9 cellular contexts compared by ENCODE assay signal in the genomic region with DNA sequence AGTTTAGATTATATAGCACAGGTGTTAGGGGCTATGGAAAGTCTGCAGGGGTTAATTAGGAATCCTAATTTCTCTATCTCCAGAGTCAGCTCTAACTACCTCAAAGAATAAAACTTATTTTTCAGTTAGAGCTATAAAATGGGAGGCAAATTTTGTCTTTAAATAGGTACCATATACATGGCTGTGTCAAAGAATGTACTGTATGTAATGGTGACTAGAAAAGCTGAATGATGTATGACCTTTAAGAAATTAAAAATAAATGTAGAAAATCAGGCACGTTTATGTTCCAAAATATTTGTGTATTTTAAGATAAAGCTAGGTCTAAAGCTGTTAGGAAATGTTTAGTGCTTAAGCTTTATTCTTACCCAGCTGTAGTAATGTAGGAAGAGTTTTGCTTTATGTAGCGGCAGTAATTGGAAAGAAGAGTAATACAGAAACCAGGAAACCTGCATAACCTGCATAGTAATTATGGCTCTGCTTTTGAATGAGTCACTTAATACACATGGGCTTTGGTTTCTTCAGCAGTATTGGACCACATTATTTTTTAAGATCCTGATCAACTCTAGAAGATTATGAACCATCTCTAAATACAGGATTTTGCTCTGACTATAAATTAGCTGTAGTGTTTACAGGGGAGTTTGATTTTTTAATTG.
A peak's percentile ranks its signal among the peaks of the same experiment; 100 is the strongest.
DNase-seq lines count a peak whose midpoint lies in the region; ATAC-seq, FAIRE-seq and TF ChIP-seq lines count a peak whose summit lies in the region.
"Had no signal": no experiment of that assay in that cellular context is flagged by ENCODE, and none has a peak within 500 bp of the region (broad histone marks: within the 10 kb centered on the region; RNA-seq: fewer than 3 reads in every experiment).

No MANE protein-coding gene starts in this region.

- peak overlapping the region; percentile 17 for H3K4me3 ChIP-seq in CD4-positive, CD25-positive, alpha-beta regulatory T cell (ENCODE audit: low read depth, low read length)
- no peak overlapping the region for H3K4me3 ChIP-seq in GM12878
- H3K4me3 ChIP-seq: SJSA1 had no signal

- FAIRE-seq in GM12878 (lab: Jason Lieb, UNC), result no peak

- SMC1A ChIA-PET in GM12878 (lab: Charles Lee; ENCODE audit: uncharacterized antibody, unreplicated experiment), result interaction anchor here (0.7 to 2.3 kb wide), 9 partner anchors 10 to 228 kb away, joined by 3 to 13 read pairs (median 4); no protein-coding TSS in a partner anchor

- BruUV-seq in GM12878 (replicated peaks; lab: Mats Ljungman, UMichigan), result no TSS peak

- no peaks in the 10 kb centered on the region; the same call in none of the 2 replicates for H3K79me2 ChIP-seq in GM12878 (ENCODE audit: control insufficient read depth, insufficient read depth, low read length)

- no peaks in the 10 kb centered on the region for H3K9me3 ChIP-seq in CD4-positive, CD25-positive, alpha-beta regulatory T cell (ENCODE audit: control insufficient read depth in 2 of 2, low read length in 2 of 2)
- no peaks in the 10 kb centered on the region for H3K9me3 ChIP-seq in GM12878 (replicated peaks; ENCODE audit: control insufficient read depth, insufficient read depth, low read length)
- H3K9me3 ChIP-seq: SJSA1 had no signal

- no peak overlapping the region for H3K9ac ChIP-seq in GM12878 (ENCODE audit: control insufficient read depth, insufficient read depth, low read length)

- H4K20me1 ChIP-seq in GM12878 (ENCODE audit: control insufficient read depth, insufficient read depth), result no peaks in the 10 kb centered on the region

- peaks cover 21% of the 10 kb centered on the region for H3K36me3 Mint-ChIP-seq in CD4-positive, CD25-positive, alpha-beta regulatory T cell

- POLR2A ChIA-PET in GM12878 (lab: Charles Lee), result interaction anchor here (1.5 kb wide), 1 partner anchor 15 kb away, joined by 4 read pairs; no protein-coding TSS in a partner anchor

- RAD21 ChIA-PET in GM12878 (lab: Charles Lee; ENCODE audit: unreplicated experiment), result interaction anchor here (0.5 to 5.5 kb wide), 4 partner anchors 33 to 133 kb away, joined by 3 to 44 read pairs (median 4); no protein-coding TSS in a partner anchor

- TF ChIP-seq RAD21 in GM12878 (IDR thresholded peaks at IDR 0.05; ENCODE audit: insufficient read depth, low read depth, low read length), result no peak

- H3K27ac Mint-ChIP-seq in CD4-positive, CD25-positive, alpha-beta regulatory T cell, result peak overlapping the region; percentile 8 to 93 (median 34)

- H3K27me3 ChIP-seq in CD4-positive, CD25-positive, alpha-beta regulatory T cell (ENCODE audit: control insufficient read depth, insufficient read depth, low read length), result no peaks in the 10 kb centered on the region
- no peaks in the 10 kb centered on the region for H3K27me3 ChIP-seq in GM12878 (replicated peaks in 1 of 2; ENCODE audit: control insufficient read depth in 2 of 2, insufficient read depth in 2 of 2, low read length in 1 of 2)
- H3K27me3 ChIP-seq: SJSA1 had no signal

- peaks cover 75% of the 10 kb centered on the region for H3K36me3 ChIP-seq in CD4-positive, CD25-positive, alpha-beta regulatory T cell (ENCODE audit: control insufficient read depth, insufficient read depth, low read length)
- H3K36me3 ChIP-seq in GM12878 (ENCODE audit: control insufficient read depth in 2 of 2, insufficient read depth in 2 of 2, low read length in 1 of 2), result peaks cover 0 to 26% of the 10 kb centered on the region in 2 experiments; a peak in 3 of 4 replicates

- no peak for TF ChIP-seq CTCF in GM12878 (IDR thresholded peaks at IDR 0.05 in 2 of 3, conservative IDR thresholded peaks at IDR 0.05 in 1 of 3; ENCODE audit: control insufficient read depth in 2 of 3, extremely low read depth in 1 of 3, insufficient read depth in 1 of 3, low read depth in 3 of 3, low read length in 3 of 3)

- peaks cover 7% of the 10 kb centered on the region for H3K4me1 ChIP-seq in CD4-positive, CD25-positive, alpha-beta regulatory T cell (ENCODE audit: control insufficient read depth, insufficient read depth, low read length, poor library complexity, severe bottlenecking)
- peaks cover 26% of the 10 kb centered on the region; the same call in 1 of the 2 replicates for H3K4me1 ChIP-seq in GM12878 (ENCODE audit: control insufficient read depth, insufficient read depth, low read length)

- in situ Hi-C loops in GM12878 (cut with MboI), result loop anchor here (25.0 kb wide), 1 partner anchor 1762 kb away; a partner anchor contains a TSS

- CTCF ChIA-PET in GM12878 (lab: Yijun Ruan, JAX), result interaction anchor here (0.7 to 2.5 kb wide), 9 partner anchors 11 to 1073 kb away, joined by 3 to 10 read pairs (median 4); no protein-coding TSS in a partner anchor

- peaks cover 40 to 62% (median 48%) of the 10 kb centered on the region in 4 donors for H3K4me1 Mint-ChIP-seq in CD4-positive, CD25-positive, alpha-beta regulatory T cell

- ATAC-seq in CD4-positive, CD25-positive, alpha-beta regulatory T cell (ENCODE audit: low read depth in 2 of 2), result peak; percentile 51 to 63
- ATAC-seq in GM19351 (IDR thresholded peaks at IDR 0.05; ENCODE audit: unreplicated experiment) (peak; percentile 68), HG03175 (IDR thresholded peaks at IDR 0.05; ENCODE audit: unreplicated experiment) (peak; percentile 56), GM12878 (peak; percentile 81), GM21528 (IDR thresholded peaks at IDR 0.05; ENCODE audit: low FRiP score, unreplicated experiment) (no peak)

- TF ChIP-seq POLR2A in GM12878 (IDR thresholded peaks at IDR 0.05; ENCODE audit: low read depth, low read length), result no peak

- H2AFZ ChIP-seq in GM12878 (ENCODE audit: control insufficient read depth, low read depth, low read length), result no peak overlapping the region

- H3K9me3 Mint-ChIP-seq in CD4-positive, CD25-positive, alpha-beta regulatory T cell, result no peaks in the 10 kb centered on the region

- TF ChIP-seq EP300 in GM12878 (IDR thresholded peaks at IDR 0.05; ENCODE audit: borderline replicate concordance in 1 of 2, control insufficient read depth in 1 of 2, low read depth in 2 of 2, low read length in 2 of 2), result 0 out of 4 replicates have a peak, but pooled peaks of 1 of the 2 experiments have one; percentile 34

- intact Hi-C loops in GM12878 (cut with micrococcal nuclease; ENCODE audit: unreplicated experiment), result no loop called here

- H3K27me3 Mint-ChIP-seq in CD4-positive, CD25-positive, alpha-beta regulatory T cell, result no peaks in the 10 kb centered on the region

- no peak overlapping the region for H3K4me2 ChIP-seq in GM12878 (ENCODE audit: control insufficient read depth, insufficient read depth)

- DNase-seq in CD4-positive, CD25-positive, alpha-beta regulatory T cell, result peak in 1 of 3 donors; percentile 38
- no peak for DNase-seq in GM12878 (ENCODE audit: low read depth, low spot score)
- DNase-seq in amniotic stem cell (lab: John Stamatoyannopoulos, UW), result no peak
- DNase-seq in Kasumi-1 (lab: John Stamatoyannopoulos, UW), result no peak
- no peak for DNase-seq in stimulated activated naive CD4-positive, alpha-beta T cell treated with Interleukin-2 at 50 U/mL for 16 hours (lab: John Stamatoyannopoulos, UW)

- WGBS in GM12878 (ENCODE audit: insufficient coverage, insufficient replicate concordance, low lambda C conversion rate, missing lambda C conversion rate), result 25% methylated on average over 2 of the region's 2 CpGs

- H3K4me3 Mint-ChIP-seq in CD4-positive, CD25-positive, alpha-beta regulatory T cell, result peak overlapping the region in 1 of 4 donors; percentile 52

- no peak overlapping the region for H3K27ac ChIP-seq in CD4-positive, CD25-positive, alpha-beta regulatory T cell (ENCODE audit: insufficient read depth, low read length, poor library complexity, severe bottlenecking)
- H3K27ac ChIP-seq in GM12878 (ENCODE audit: control insufficient read depth, insufficient read depth), result no peak overlapping the region
- H3K27ac ChIP-seq: SJSA1 had no signal

TF ChIP-seq in GM12878, 131 proteins besides CTCF, POLR2A, EP300 and RAD21 (continues in another document):
- TF ChIP-seq YBX1 (IDR thresholded peaks at IDR 0.05), result no peak
- no peak for TF ChIP-seq MTA3 (IDR thresholded peaks at IDR 0.05; ENCODE audit: borderline replicate concordance, low read length)
- TF ChIP-seq NFIC (IDR thresholded peaks at IDR 0.05; ENCODE audit: low read depth, low read length), result 0 out of 2 replicates have a peak, but pooled peaks have one; percentile 24
- TF ChIP-seq IKZF1 (conservative IDR thresholded peaks at IDR 0.05), result peak; percentile 27; the same call in 1 of the 2 replicates
- TF ChIP-seq, protein P1, sequence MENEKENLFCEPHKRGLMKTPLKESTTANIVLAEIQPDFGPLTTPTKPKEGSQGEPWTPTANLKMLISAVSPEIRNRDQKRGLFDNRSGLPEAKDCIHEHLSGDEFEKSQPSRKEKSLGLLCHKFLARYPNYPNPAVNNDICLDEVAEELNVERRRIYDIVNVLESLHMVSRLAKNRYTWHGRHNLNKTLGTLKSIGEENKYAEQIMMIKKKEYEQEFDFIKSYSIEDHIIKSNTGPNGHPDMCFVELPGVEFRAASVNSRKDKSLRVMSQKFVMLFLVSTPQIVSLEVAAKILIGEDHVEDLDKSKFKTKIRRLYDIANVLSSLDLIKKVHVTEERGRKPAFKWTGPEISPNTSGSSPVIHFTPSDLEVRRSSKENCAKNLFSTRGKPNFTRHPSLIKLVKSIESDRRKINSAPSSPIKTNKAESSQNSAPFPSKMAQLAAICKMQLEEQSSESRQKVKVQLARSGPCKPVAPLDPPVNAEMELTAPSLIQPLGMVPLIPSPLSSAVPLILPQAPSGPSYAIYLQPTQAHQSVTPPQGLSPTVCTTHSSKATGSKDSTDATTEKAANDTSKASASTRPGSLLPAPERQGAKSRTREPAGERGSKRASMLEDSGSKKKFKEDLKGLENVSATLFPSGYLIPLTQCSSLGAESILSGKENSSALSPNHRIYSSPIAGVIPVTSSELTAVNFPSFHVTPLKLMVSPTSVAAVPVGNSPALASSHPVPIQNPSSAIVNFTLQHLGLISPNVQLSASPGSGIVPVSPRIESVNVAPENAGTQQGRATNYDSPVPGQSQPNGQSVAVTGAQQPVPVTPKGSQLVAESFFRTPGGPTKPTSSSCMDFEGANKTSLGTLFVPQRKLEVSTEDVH (IDR thresholded peaks at IDR 0.05; ENCODE audit: low read depth, partially characterized antibody), result no peak
- TF ChIP-seq YY1 (IDR thresholded peaks at IDR 0.05; ENCODE audit: low read depth, low read length), result no peak
- TF ChIP-seq BRCA1 (IDR thresholded peaks at IDR 0.05; ENCODE audit: low read depth, low read length), result no peak
